ENCODE assay signal across 23 cellular contexts in the genomic region with DNA sequence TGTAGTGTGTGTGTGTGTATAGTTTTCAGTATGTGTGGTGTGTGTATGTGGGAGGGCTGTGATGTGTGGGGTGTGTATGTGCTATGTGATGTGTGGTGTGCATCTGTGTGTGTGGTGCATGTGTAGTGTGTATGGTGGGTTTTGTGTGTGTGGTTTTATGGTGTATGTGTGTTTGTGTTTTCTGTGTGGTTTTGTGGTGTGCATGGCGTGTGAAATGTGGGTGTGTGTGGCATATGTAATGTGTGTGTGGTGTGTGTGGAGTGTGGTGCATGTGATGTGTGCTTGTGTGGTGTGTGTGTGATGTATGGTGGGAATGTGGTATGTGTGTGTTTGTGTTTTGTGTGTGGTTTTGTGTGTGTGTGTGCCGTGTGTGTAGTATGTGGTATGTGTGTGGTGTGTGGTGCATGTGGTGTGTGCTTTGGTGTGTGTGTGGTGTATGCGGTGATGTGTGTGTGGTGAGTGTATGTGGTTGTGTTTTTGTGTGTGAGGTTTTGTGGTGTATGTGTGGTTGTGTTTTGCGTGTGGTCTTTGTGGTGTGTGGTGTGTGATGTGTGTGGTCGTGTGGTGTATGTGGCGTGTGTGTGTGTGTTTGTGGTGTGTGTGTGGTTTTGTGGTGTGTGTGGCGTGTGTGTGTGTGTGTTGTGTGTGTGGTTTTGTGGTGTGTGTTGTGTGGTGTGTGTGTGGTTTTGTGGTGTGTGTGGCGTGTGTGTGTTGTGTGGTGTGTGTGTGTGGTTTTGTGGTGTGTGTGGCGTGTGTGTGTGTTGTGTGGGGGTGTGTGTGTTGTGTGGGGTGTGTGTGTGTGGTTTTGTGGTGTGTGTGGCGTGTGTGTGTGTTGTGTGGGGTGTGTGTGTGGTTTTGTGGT.
"Had no signal": no experiment of that assay in that cellular context is flagged by ENCODE, and none has a peak within 500 bp of the region (broad histone marks: within the 10 kb centered on the region; RNA-seq: fewer than 3 reads in every experiment).

No MANE protein-coding gene starts in this region.

- H3K4me3 ChIP-seq: ascending aorta, cardiac muscle cell, SJSA1 had no signal

- H3K27ac Mint-ChIP-seq: activated CD4-positive, alpha-beta T cell treated with anti-CD3 and anti-CD28 coated beads, Interleukin-2, amount 10 ng/mL, durations not matched to agents 24 days and 14 days; activated CD8-positive, alpha-beta T cell treated with anti-CD3 and anti-CD28 coated beads for 36 hours; activated naive CD4-positive, alpha-beta T cell treated with anti-CD3 and anti-CD28 coated beads, Interleukin-2, amount 50 U/mL, for 24 hours; activated T-helper 1 cell treated with anti-CD3 and anti-CD28 coated beads, Interleukin-12 subunit alpha, Interleukin-12 subunit beta, Interleukin-2, Interleukin-4 antibody, amounts not matched to agents 30 ng/mL and 10 ng/mL and 1 ng/mL, durations not matched to agents 14 hours and 24 hours and 36 hours had no signal

- H3K36me3 Mint-ChIP-seq: activated naive CD8-positive, alpha-beta T cell treated with anti-CD3 and anti-CD28 coated beads, Interleukin-2, amount 10 ng/mL, durations not matched to agents 7 days and 5 days had no signal

- H3K4me1 Mint-ChIP-seq: central memory CD8-positive, alpha-beta T cell had no signal

- H3K9ac ChIP-seq: SK-N-SH had no signal

- H3K27ac ChIP-seq: ascending aorta, cardiac muscle cell, SJSA1 had no signal

- H3K4me1 ChIP-seq: ascending aorta, SJSA1 had no signal

- H3K9me3 Mint-ChIP-seq: activated CD4-positive, alpha-beta T cell treated with anti-CD3 and anti-CD28 coated beads, Interleukin-2, amount 10 ng/mL, durations not matched to agents 24 days and 14 days; activated CD8-positive, alpha-beta T cell treated with anti-CD3 and anti-CD28 coated beads for 36 hours; activated naive CD4-positive, alpha-beta T cell treated with anti-CD3 and anti-CD28 coated beads, Interleukin-2, amount 50 U/mL, for 24 hours; activated naive CD8-positive, alpha-beta T cell treated with anti-CD3 and anti-CD28 coated beads, Interleukin-2, amount 10 ng/mL, durations not matched to agents 7 days and 5 days; activated T-helper 1 cell treated with anti-CD3 and anti-CD28 coated beads, Interleukin-12 subunit alpha, Interleukin-12 subunit beta, Interleukin-2, Interleukin-4 antibody, amounts not matched to agents 30 ng/mL and 10 ng/mL and 1 ng/mL, durations not matched to agents 14 hours and 24 hours and 36 hours; central memory CD8-positive, alpha-beta T cell; T-helper 1 cell treated with Interleukin-12 subunit alpha and Interleukin-12 subunit beta and Interleukin-4 antibody, amounts not matched to agents 30 μg/mL and 1 μg/mL, for 36 hours; T-helper 2 cell treated with Interferon-gamma antibody and Interleukin-4, amounts not matched to agents 5 μg/mL and 100 μg/mL, for 36 hours had no signal

- H3K27me3 ChIP-seq: ascending aorta, cardiac muscle cell, SJSA1 had no signal

- ATAC-seq: activated CD8-positive, alpha-beta T cell treated with anti-CD3 and anti-CD28 coated beads for 36 hours had no signal

- H3K4me3 Mint-ChIP-seq: activated CD4-positive, alpha-beta T cell treated with anti-CD3 and anti-CD28 coated beads, Interleukin-2, amount 10 ng/mL, durations not matched to agents 24 days and 14 days; activated CD8-positive, alpha-beta T cell treated with anti-CD3 and anti-CD28 coated beads for 36 hours; activated naive CD4-positive, alpha-beta T cell treated with anti-CD3 and anti-CD28 coated beads, Interleukin-2, amount 50 U/mL, for 24 hours; activated naive CD8-positive, alpha-beta T cell treated with anti-CD3 and anti-CD28 coated beads, Interleukin-2, amount 10 ng/mL, durations not matched to agents 7 days and 5 days; activated T-helper 1 cell treated with anti-CD3 and anti-CD28 coated beads, Interleukin-12 subunit alpha, Interleukin-12 subunit beta, Interleukin-2, Interleukin-4 antibody, amounts not matched to agents 30 ng/mL and 10 ng/mL and 1 ng/mL, durations not matched to agents 14 hours and 24 hours and 36 hours; central memory CD8-positive, alpha-beta T cell; T-helper 1 cell treated with Interleukin-12 subunit alpha and Interleukin-12 subunit beta and Interleukin-4 antibody, amounts not matched to agents 30 μg/mL and 1 μg/mL, for 36 hours; T-helper 2 cell treated with Interferon-gamma antibody and Interleukin-4, amounts not matched to agents 5 μg/mL and 100 μg/mL, for 36 hours had no signal

- DNase-seq: activated CD4-positive, alpha-beta T cell treated with anti-CD3 and anti-CD28 coated beads, Interleukin-2, amount 10 ng/mL, durations not matched to agents 24 days and 14 days; activated CD4-positive, alpha-beta T cell treated with anti-CD3 and anti-CD28 coated beads, Interleukin-2, amount 50 U/mL, for 4 hours; activated CD8-positive, alpha-beta T cell treated with anti-CD3 and anti-CD28 coated beads for 36 hours; activated naive CD4-positive, alpha-beta T cell; activated naive CD8-positive, alpha-beta T cell treated with anti-CD3 and anti-CD28 coated beads, Interleukin-2, amount 10 ng/mL, durations not matched to agents 7 days and 5 days; activated T-cell treated with anti-CD3 and anti-CD28 coated beads, Interleukin-2, amount 50 U/mL, for 1 hour; amygdala; NCI-H1417 treated with DMSO at 0.1 percent for 48 hours; NCI-H1930; NCI-H2081 treated with DMSO at 0.1 percent for 48 hours; NCI-H226; NCI-H446 treated with DMSO at 0.1 percent for 48 hours; NCI-H524 treated with DMSO at 0.1 percent for 48 hours; SHP77 treated with DMSO at 0.1 percent for 48 hours; SK-N-SH had no signal

- H3K9me3 ChIP-seq: ascending aorta, SJSA1, SK-N-SH had no signal

- H3K36me3 ChIP-seq: ascending aorta, cardiac muscle cell, SJSA1 had no signal

- H3K4me2 ChIP-seq: SK-N-SH had no signal
